In the genomic region with DNA sequence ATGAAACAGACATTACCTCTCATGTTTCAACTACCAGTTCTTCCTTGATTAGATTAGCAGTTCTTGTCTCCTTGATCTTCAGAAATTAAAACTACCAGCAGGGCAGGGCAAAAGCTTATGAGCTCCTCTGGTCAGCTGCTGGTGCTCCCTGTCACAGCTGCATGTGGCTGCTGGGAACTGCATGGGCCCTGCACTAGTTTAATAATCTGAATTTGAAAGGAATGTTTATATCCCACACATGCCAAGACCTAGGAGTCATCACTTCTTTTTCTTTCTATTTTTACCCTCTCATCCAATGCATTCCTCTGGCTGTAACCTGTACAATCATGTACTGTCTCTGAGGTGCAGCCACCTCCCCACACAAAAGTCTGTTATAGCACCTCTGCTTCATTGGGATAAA, we compare ENCODE assay signal across 1 cellular context.
TF ChIP-seq lines count a peak whose summit lies in the region.

No MANE protein-coding gene starts in this region.

TF ChIP-seq in SK-N-SH, 30 proteins besides CTCF, POLR2A, EP300 and RAD21 (continued from another document):
- TF ChIP-seq, protein P1, sequence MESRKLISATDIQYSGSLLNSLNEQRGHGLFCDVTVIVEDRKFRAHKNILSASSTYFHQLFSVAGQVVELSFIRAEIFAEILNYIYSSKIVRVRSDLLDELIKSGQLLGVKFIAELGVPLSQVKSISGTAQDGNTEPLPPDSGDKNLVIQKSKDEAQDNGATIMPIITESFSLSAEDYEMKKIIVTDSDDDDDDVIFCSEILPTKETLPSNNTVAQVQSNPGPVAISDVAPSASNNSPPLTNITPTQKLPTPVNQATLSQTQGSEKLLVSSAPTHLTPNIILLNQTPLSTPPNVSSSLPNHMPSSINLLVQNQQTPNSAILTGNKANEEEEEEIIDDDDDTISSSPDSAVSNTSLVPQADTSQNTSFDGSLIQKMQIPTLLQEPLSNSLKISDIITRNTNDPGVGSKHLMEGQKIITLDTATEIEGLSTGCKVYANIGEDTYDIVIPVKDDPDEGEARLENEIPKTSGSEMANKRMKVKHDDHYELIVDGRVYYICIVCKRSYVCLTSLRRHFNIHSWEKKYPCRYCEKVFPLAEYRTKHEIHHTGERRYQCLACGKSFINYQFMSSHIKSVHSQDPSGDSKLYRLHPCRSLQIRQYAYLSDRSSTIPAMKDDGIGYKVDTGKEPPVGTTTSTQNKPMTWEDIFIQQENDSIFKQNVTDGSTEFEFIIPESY (IDR thresholded peaks at IDR 0.05; ENCODE audit: borderline replicate concordance, low read depth), result no peak
- TF ChIP-seq, protein P2, sequence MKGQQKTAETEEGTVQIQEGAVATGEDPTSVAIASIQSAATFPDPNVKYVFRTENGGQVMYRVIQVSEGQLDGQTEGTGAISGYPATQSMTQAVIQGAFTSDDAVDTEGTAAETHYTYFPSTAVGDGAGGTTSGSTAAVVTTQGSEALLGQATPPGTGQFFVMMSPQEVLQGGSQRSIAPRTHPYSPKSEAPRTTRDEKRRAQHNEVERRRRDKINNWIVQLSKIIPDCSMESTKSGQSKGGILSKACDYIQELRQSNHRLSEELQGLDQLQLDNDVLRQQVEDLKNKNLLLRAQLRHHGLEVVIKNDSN (IDR thresholded peaks at IDR 0.05; ENCODE audit: borderline replicate concordance, low read depth), result no peak
- TF ChIP-seq FOXJ3 (CRISPR knock-in tag; IDR thresholded peaks at IDR 0.05), result no peak
- TF ChIP-seq TAF1 (IDR thresholded peaks at IDR 0.05; ENCODE audit: borderline replicate concordance, low read depth, low read length), result no peak
- TF ChIP-seq SIN3A (IDR thresholded peaks at IDR 0.05; ENCODE audit: borderline replicate concordance, low read depth, low read length), result no peak
- TF ChIP-seq, protein P3, sequence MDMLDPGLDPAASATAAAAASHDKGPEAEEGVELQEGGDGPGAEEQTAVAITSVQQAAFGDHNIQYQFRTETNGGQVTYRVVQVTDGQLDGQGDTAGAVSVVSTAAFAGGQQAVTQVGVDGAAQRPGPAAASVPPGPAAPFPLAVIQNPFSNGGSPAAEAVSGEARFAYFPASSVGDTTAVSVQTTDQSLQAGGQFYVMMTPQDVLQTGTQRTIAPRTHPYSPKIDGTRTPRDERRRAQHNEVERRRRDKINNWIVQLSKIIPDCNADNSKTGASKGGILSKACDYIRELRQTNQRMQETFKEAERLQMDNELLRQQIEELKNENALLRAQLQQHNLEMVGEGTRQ (IDR thresholded peaks at IDR 0.05; ENCODE audit: borderline replicate concordance, low read depth, low read length), result no peak
- no peak for TF ChIP-seq GABPA (IDR thresholded peaks at IDR 0.05; ENCODE audit: low read depth)
- TF ChIP-seq RFX5 (IDR thresholded peaks at IDR 0.05; ENCODE audit: low read length), result no peak
- TF ChIP-seq TEAD4 (IDR thresholded peaks at IDR 0.05; ENCODE audit: borderline replicate concordance, insufficient read depth), result no peak; the same call in 1 of the 2 replicates
- TF ChIP-seq, protein P4, sequence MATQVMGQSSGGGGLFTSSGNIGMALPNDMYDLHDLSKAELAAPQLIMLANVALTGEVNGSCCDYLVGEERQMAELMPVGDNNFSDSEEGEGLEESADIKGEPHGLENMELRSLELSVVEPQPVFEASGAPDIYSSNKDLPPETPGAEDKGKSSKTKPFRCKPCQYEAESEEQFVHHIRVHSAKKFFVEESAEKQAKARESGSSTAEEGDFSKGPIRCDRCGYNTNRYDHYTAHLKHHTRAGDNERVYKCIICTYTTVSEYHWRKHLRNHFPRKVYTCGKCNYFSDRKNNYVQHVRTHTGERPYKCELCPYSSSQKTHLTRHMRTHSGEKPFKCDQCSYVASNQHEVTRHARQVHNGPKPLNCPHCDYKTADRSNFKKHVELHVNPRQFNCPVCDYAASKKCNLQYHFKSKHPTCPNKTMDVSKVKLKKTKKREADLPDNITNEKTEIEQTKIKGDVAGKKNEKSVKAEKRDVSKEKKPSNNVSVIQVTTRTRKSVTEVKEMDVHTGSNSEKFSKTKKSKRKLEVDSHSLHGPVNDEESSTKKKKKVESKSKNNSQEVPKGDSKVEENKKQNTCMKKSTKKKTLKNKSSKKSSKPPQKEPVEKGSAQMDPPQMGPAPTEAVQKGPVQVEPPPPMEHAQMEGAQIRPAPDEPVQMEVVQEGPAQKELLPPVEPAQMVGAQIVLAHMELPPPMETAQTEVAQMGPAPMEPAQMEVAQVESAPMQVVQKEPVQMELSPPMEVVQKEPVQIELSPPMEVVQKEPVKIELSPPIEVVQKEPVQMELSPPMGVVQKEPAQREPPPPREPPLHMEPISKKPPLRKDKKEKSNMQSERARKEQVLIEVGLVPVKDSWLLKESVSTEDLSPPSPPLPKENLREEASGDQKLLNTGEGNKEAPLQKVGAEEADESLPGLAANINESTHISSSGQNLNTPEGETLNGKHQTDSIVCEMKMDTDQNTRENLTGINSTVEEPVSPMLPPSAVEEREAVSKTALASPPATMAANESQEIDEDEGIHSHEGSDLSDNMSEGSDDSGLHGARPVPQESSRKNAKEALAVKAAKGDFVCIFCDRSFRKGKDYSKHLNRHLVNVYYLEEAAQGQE (IDR thresholded peaks at IDR 0.05; ENCODE audit: low read depth, low read length), result no peak
- no peak for TF ChIP-seq NFIC (IDR thresholded peaks at IDR 0.05; ENCODE audit: borderline replicate concordance)
- TF ChIP-seq, protein P5, sequence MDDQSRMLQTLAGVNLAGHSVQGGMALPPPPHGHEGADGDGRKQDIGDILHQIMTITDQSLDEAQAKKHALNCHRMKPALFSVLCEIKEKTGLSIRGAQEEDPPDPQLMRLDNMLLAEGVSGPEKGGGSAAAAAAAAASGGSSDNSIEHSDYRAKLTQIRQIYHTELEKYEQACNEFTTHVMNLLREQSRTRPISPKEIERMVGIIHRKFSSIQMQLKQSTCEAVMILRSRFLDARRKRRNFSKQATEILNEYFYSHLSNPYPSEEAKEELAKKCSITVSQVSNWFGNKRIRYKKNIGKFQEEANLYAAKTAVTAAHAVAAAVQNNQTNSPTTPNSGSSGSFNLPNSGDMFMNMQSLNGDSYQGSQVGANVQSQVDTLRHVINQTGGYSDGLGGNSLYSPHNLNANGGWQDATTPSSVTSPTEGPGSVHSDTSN (IDR thresholded peaks at IDR 0.05), result no peak
- no peak for TF ChIP-seq YY1 (IDR thresholded peaks at IDR 0.05; ENCODE audit: low read depth)
- TF ChIP-seq SMC3 (IDR thresholded peaks at IDR 0.05; ENCODE audit: low read depth, low read length), result no peak
- TF ChIP-seq MEF2A (IDR thresholded peaks at IDR 0.05; ENCODE audit: borderline replicate concordance, low read depth), result peak; percentile 86
- no peak for TF ChIP-seq FOXM1 (IDR thresholded peaks at IDR 0.05; ENCODE audit: low read depth)
- TF ChIP-seq FOSL2 (IDR thresholded peaks at IDR 0.05; ENCODE audit: borderline replicate concordance, low read depth), result peak; percentile 51; the same call in 1 of the 2 replicates
- no peak for TF ChIP-seq RXRA (IDR thresholded peaks at IDR 0.05; ENCODE audit: borderline replicate concordance, low read depth)
- TF ChIP-seq POLR2AphosphoS5 (IDR thresholded peaks at IDR 0.05; ENCODE audit: low read depth, low read length), result no peak; the same call in 1 of the 2 replicates
- TF ChIP-seq, protein P6, sequence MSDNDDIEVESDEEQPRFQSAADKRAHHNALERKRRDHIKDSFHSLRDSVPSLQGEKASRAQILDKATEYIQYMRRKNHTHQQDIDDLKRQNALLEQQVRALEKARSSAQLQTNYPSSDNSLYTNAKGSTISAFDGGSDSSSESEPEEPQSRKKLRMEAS (IDR thresholded peaks at IDR 0.05; ENCODE audit: low read depth), result peak; percentile 35; the same call in 1 of the 2 replicates
